ENCODE assay signal across 26 cellular contexts in the genomic region with DNA sequence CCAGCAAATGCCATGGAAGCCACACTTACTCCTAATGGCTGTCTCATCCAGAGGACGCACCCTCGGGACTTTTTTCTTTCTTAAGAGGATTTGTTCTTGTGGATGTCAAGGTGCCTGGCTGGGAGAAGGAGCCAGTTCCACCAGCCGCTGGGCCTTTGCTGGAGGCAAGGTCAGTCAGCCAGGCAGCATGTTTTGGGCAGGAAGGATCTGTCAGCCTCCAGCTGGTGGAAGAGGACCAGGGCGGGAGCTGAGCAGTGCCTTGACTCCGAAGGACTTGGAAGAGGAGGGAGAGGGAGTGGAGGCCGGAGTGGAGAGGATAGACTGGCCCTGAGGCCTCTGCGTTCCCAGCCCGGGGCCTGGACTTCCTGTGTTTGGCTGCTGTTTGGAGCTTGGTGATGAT. TPM values are rescaled to one million over a fixed set of nuclear protein-coding genes. Genes with fewer than 3 reads are reported as not detected.
A peak's percentile ranks its signal among the peaks of the same experiment; 100 is the strongest.
DNase-seq lines count a peak whose midpoint lies in the region; FAIRE-seq and TF ChIP-seq lines count a peak whose summit lies in the region.
"Had no signal": no experiment of that assay in that cellular context is flagged by ENCODE, and none has a peak within 500 bp of the region (broad histone marks: within the 10 kb centered on the region; RNA-seq: fewer than 3 reads in every experiment).

No MANE protein-coding gene starts in this region.

- H3K9me3 Mint-ChIP-seq in activated naive CD4-positive, alpha-beta T cell treated with anti-CD3 and anti-CD28 coated beads for 36 hours, result no peaks in the 10 kb centered on the region

- no peaks in the 10 kb centered on the region for H4K20me1 ChIP-seq in H1 (replicated peaks in 1 of 2; ENCODE audit: control insufficient read depth in 1 of 2, insufficient read depth in 2 of 2, low read length in 2 of 2)
- H4K20me1 ChIP-seq: BLaER1 had no signal

- H4K91ac ChIP-seq in H1 (replicated peaks; ENCODE audit: insufficient read length, low read length) (no peak overlapping the region), neuronal stem cell (ENCODE audit: low read depth, low read length, poor library complexity) (no peak overlapping the region)

- no peak overlapping the region for H2AFZ ChIP-seq in H1 (ENCODE audit: low read length)
- H2AFZ ChIP-seq in neuronal stem cell (ENCODE audit: low read length), result no peak overlapping the region

- H3K27ac ChIP-seq in H1 (ENCODE audit: low read depth, low read length), result no peak overlapping the region
- H3K27ac ChIP-seq in neuronal stem cell (replicated peaks; ENCODE audit: low read length), result no peak overlapping the region
- H3K27ac ChIP-seq: 22Rv1, A549, BLaER1 had no signal

- H3K9ac ChIP-seq in H1 (replicated peaks in 1 of 4; ENCODE audit: extremely low read depth in 1 of 4, low read depth in 3 of 4, low read length in 3 of 4) (no peak overlapping the region), neuronal stem cell (ENCODE audit: low read depth, low read length, poor library complexity) (no peak overlapping the region)
- H3K9ac ChIP-seq: BLaER1 had no signal

- CTCF ChIA-PET in H1 (lab: Charles Lee; ENCODE audit: partially characterized antibody), result interaction anchor here (0.5 kb wide), 1 partner anchor 86 kb away, joined by 3 read pairs; no protein-coding TSS in a partner anchor
- CTCF ChIA-PET in activated naive CD4-positive, alpha-beta T cell treated with anti-CD3 and anti-CD28 coated beads for 36 hours (lab: Charles Lee), result no interaction called here

- no peak for TF ChIP-seq RAD21 in H1 (IDR thresholded peaks at IDR 0.05 in 1 of 2, conservative IDR thresholded peaks at IDR 0.05 in 1 of 2; ENCODE audit: low read depth in 2 of 2, low read length in 2 of 2)

- H3K4me3 ChIP-seq in H1 (ENCODE audit: extremely low read depth in 1 of 4, insufficient read depth in 2 of 4, low read depth in 3 of 4, low read length in 4 of 4), result no peak overlapping the region
- no peak overlapping the region for H3K4me3 ChIP-seq in neuronal stem cell (ENCODE audit: low read length in 2 of 2)
- H3K4me3 ChIP-seq: A549, BLaER1, GM12878 had no signal

- no peak for DNase-seq in H1 (ENCODE audit: low read depth in 1 of 2, low spot score in 2 of 2)
- DNase-seq in islet precursor cell, result peak; percentile 57
- DNase-seq in neuronal stem cell (ENCODE audit: low spot score), result no peak
- DNase-seq in NCI-H2081 treated with DMSO at 0.1 percent for 48 hours (lab: John Stamatoyannopoulos, UW), result no peak
- no peak for DNase-seq in activated naive CD4-positive, alpha-beta T cell treated with anti-CD3 and anti-CD28 coated beads for 36 hours
- no peak for DNase-seq in hypothalamus (lab: John Stamatoyannopoulos, UW)
- DNase-seq: BE2C; C1 segment of cervical spinal cord; CD4-positive, CD25-positive, alpha-beta regulatory T cell; CD8-positive, alpha-beta memory T cell; COR-L47; DMS 273 treated with DMSO at 0.1 percent for 48 hours; DMS153; DMS53; DMS79; DND-41; EL; GDM1 had no signal

- H3K27me3 Mint-ChIP-seq in activated naive CD4-positive, alpha-beta T cell treated with anti-CD3 and anti-CD28 coated beads for 36 hours (ENCODE audit: low read depth), result no peaks in the 10 kb centered on the region
- H3K27me3 Mint-ChIP-seq: CD4-positive, CD25-positive, alpha-beta regulatory T cell; CD8-positive, alpha-beta memory T cell had no signal

- H3K4me1 Mint-ChIP-seq in activated naive CD4-positive, alpha-beta T cell treated with anti-CD3 and anti-CD28 coated beads for 36 hours (ENCODE audit: low read depth), result no peaks in the 10 kb centered on the region
- H3K4me1 Mint-ChIP-seq: CD14-positive monocyte; CD4-positive, alpha-beta memory T cell; CD4-positive, CD25-positive, alpha-beta regulatory T cell; CD8-positive, alpha-beta memory T cell had no signal

- TF ChIP-seq CTCF in H1 (IDR thresholded peaks at IDR 0.05; ENCODE audit: control extremely low read depth in 1 of 3, insufficient read depth in 1 of 3, low read depth in 1 of 3, low read length in 3 of 3), result no peak

- H3K14ac ChIP-seq in H1 (ENCODE audit: insufficient read length), result no peak overlapping the region
- H3K14ac ChIP-seq in neuronal stem cell (ENCODE audit: low read length), result peak overlapping the region; percentile 14

- H3K18ac ChIP-seq in H1 (ENCODE audit: extremely low read depth, low read length), result no peak overlapping the region
- peak overlapping the region; percentile 15 for H3K18ac ChIP-seq in neuronal stem cell (ENCODE audit: low read length)

- H2BK15ac ChIP-seq in H1 (ENCODE audit: low read length), result no peak overlapping the region
- H2BK15ac ChIP-seq in neuronal stem cell (ENCODE audit: low read length), result no peak overlapping the region

- H2BK5ac ChIP-seq in H1 (ENCODE audit: low read depth, low read length) (no peak overlapping the region), neuronal stem cell (ENCODE audit: low read length) (no peak overlapping the region)

- 0 out of 4 replicates have a peak, but pooled peaks cover 2% of the 10 kb centered on the region in 2 experiments for H3K9me3 ChIP-seq in H1 (ENCODE audit: insufficient read depth in 2 of 2, low read depth in 1 of 2, low read length in 1 of 2)
- H3K9me3 ChIP-seq in neuronal stem cell (replicated peaks in 1 of 2; ENCODE audit: control insufficient read depth in 2 of 2, insufficient read depth in 1 of 2, low read depth in 1 of 2, low read length in 2 of 2), result peaks cover 5% of the 10 kb centered on the region in 2 donors
- H3K9me3 ChIP-seq: BE2C had no signal

- no peak overlapping the region for H3K27ac Mint-ChIP-seq in activated naive CD4-positive, alpha-beta T cell treated with anti-CD3 and anti-CD28 coated beads for 36 hours
- H3K27ac Mint-ChIP-seq: CD4-positive, alpha-beta memory T cell; CD4-positive, CD25-positive, alpha-beta regulatory T cell had no signal

- H3K79me1 ChIP-seq in H1 (ENCODE audit: low read depth, low read length), result no peaks in the 10 kb centered on the region
- no peaks in the 10 kb centered on the region for H3K79me1 ChIP-seq in neuronal stem cell (ENCODE audit: low read depth, low read length)

- H3K79me2 ChIP-seq in H1 (ENCODE audit: control insufficient read depth in 1 of 2, insufficient read depth in 2 of 2, low read length in 2 of 2), result no peaks in the 10 kb centered on the region

- H3K36me3 ChIP-seq in H1 (ENCODE audit: control insufficient read depth in 2 of 4, insufficient read depth in 4 of 4, low read length in 3 of 4) (no peaks in the 10 kb centered on the region), neuronal stem cell (replicated peaks in 1 of 2; ENCODE audit: control insufficient read depth in 2 of 2, insufficient read depth in 2 of 2, low read length in 2 of 2) (no peaks in the 10 kb centered on the region)
- H3K36me3 ChIP-seq: BE2C, BLaER1 had no signal

- H3K23ac ChIP-seq in H1 (ENCODE audit: insufficient read length), result no peak overlapping the region
- H3K23ac ChIP-seq in neuronal stem cell (ENCODE audit: low read depth, low read length, poor library complexity), result no peak overlapping the region

- no peak overlapping the region for H4K5ac ChIP-seq in H1 (ENCODE audit: insufficient read length, low read depth, low read length)

- POLR2A ChIA-PET in H1 (lab: Charles Lee; ENCODE audit: partially characterized antibody), result no interaction called here

- H2BK120ac ChIP-seq in H1 (replicated peaks; ENCODE audit: low read depth, low read length), result no peak overlapping the region
- no peak overlapping the region for H2BK120ac ChIP-seq in neuronal stem cell (ENCODE audit: low read depth, low read length)

- H3K23me2 ChIP-seq in H1 (ENCODE audit: low read depth, low read length), result no peaks in the 10 kb centered on the region

- H4K8ac ChIP-seq in H1 (ENCODE audit: extremely low read depth, insufficient read depth, low read length), result no peak overlapping the region
- no peak overlapping the region for H4K8ac ChIP-seq in neuronal stem cell (ENCODE audit: low read depth, low read length)

- H2AK5ac ChIP-seq in H1 (ENCODE audit: low read depth, low read length) (no peak overlapping the region), neuronal stem cell (ENCODE audit: low read depth, low read length) (no peak overlapping the region)

- H3K36me3 Mint-ChIP-seq in activated naive CD4-positive, alpha-beta T cell treated with anti-CD3 and anti-CD28 coated beads for 36 hours (ENCODE audit: low read depth), result no peaks in the 10 kb centered on the region
- H3K36me3 Mint-ChIP-seq: CD14-positive monocyte; CD4-positive, alpha-beta memory T cell; CD4-positive, CD25-positive, alpha-beta regulatory T cell; CD8-positive, alpha-beta memory T cell had no signal

- intact Hi-C loops in activated naive CD4-positive, alpha-beta T cell treated with anti-CD3 and anti-CD28 coated beads for 36 hours (cut with micrococcal nuclease), result no loop called here

- no peak overlapping the region for H3K4me3 Mint-ChIP-seq in activated naive CD4-positive, alpha-beta T cell treated with anti-CD3 and anti-CD28 coated beads for 36 hours
- H3K4me3 Mint-ChIP-seq: CD14-positive monocyte; CD4-positive, alpha-beta memory T cell; CD4-positive, CD25-positive, alpha-beta regulatory T cell; CD8-positive, alpha-beta memory T cell had no signal

- H3K56ac ChIP-seq in H1 (replicated peaks; ENCODE audit: insufficient read length, low read depth, low read length), result no peak overlapping the region

- no peak overlapping the region for H2BK20ac ChIP-seq in H1 (ENCODE audit: low read length)

- TF ChIP-seq POLR2A in H1 (IDR thresholded peaks at IDR 0.05; ENCODE audit: control extremely low read depth in 1 of 2, low read depth in 2 of 2, low read length in 2 of 2), result no peak

- no peak for FAIRE-seq in H1 (lab: Jason Lieb, UNC)
- FAIRE-seq: A549, GM12878, GM12892, GM18507 had no signal

- 90% methylated on average over 8 of the region's 8 CpGs; no CpG with 5 or more reads in 1 of the 2 experiments for WGBS in H1 (ENCODE audit: extremely low coverage in 1 of 2, insufficient coverage in 1 of 2, insufficient read length in 1 of 2, insufficient replicate concordance in 2 of 2, low coverage in 1 of 2, low lambda C conversion rate in 2 of 2, missing lambda C conversion rate in 1 of 2), 2 experiments
- WGBS in neuronal stem cell (ENCODE audit: extremely low coverage in 2 of 2, insufficient read length in 2 of 2, insufficient replicate concordance in 1 of 2), 2 donors, result no CpG with 5 or more reads among the region's 8 CpGs

- TF ChIP-seq EP300 in H1 (IDR thresholded peaks at IDR 0.05; ENCODE audit: borderline replicate concordance in 1 of 2, low read depth in 2 of 2, low read length in 2 of 2), result no peak

- H3K4ac ChIP-seq in H1 (replicated peaks; ENCODE audit: insufficient read length, low read depth, low read length), result no peak overlapping the region
- no peak overlapping the region for H3K4ac ChIP-seq in neuronal stem cell (ENCODE audit: low read length)

- H3K4me2 ChIP-seq in H1 (ENCODE audit: insufficient read depth in 1 of 2, low read depth in 2 of 2, low read length in 2 of 2), result no peak overlapping the region
- H3K4me2 ChIP-seq in neuronal stem cell (ENCODE audit: insufficient read depth, low read length, poor library complexity, severe bottlenecking), result no peak overlapping the region
- H3K4me2 ChIP-seq: A549, BLaER1 had no signal

- 0 out of 2 replicates have a peak overlapping the region, but pooled peaks have one; percentile 9 for H2BK12ac ChIP-seq in H1 (ENCODE audit: low read depth, low read length)
- no peak overlapping the region for H2BK12ac ChIP-seq in neuronal stem cell (ENCODE audit: low read length)

- H3K27me3 ChIP-seq in H1 (replicated peaks in 1 of 4; ENCODE audit: control insufficient read depth in 3 of 4, extremely low read depth in 1 of 4, insufficient read depth in 3 of 4, low read length in 3 of 4), result no peaks in the 10 kb centered on the region; a peak in 1 of 7 replicates
- no peaks in the 10 kb centered on the region for H3K27me3 ChIP-seq in neuronal stem cell (ENCODE audit: control insufficient read depth in 3 of 3, insufficient read depth in 3 of 3, low read depth in 1 of 3, low read length in 3 of 3)
- H3K27me3 ChIP-seq: BE2C, BLaER1 had no signal

- H3K4me1 ChIP-seq in H1 (replicated peaks in 1 of 4; ENCODE audit: control insufficient read depth in 3 of 4, insufficient read depth in 4 of 4, low read length in 3 of 4) (no peaks in the 10 kb centered on the region), neuronal stem cell (ENCODE audit: control insufficient read depth in 2 of 2, insufficient read depth in 1 of 2, low read depth in 1 of 2, low read length in 2 of 2) (no peaks in the 10 kb centered on the region)
- H3K4me1 ChIP-seq: A549, BE2C, BLaER1 had no signal

RNA-seq across cellular contexts. Expression of a gene that starts 5.7 kb away (rescaled TPM):
- 4.4 TPM in 2 replicates for total RNA-seq in H1 (2021; fragmentation: NEBNext Ultra II Directional; extraction: Animal tissue kit (Norgen Biotek cat#: 25700))
- polyA plus RNA-seq in H1 (2011; rRNA removed), result 4.0 and 5.4 TPM in 2 replicates
- polyA plus RNA-seq in H1 (2011; cell fraction: cytosol; rRNA removed), result 5.9 TPM
- polyA plus RNA-seq in H1 (2011; cell fraction: nucleus; rRNA removed), result 8.7 TPM
- 3.1 to 4.7 TPM (median 4.4 TPM) in 4 replicates for polyA plus RNA-seq in H1 (2012, experiment 1 of 2)
- polyA plus RNA-seq in H1 (2012, experiment 2 of 2), result 1.0 TPM
- 2.4 TPM for polyA plus RNA-seq in H1 (2013, experiment 1 of 2)
- polyA plus RNA-seq in H1 (2013, experiment 2 of 2), result 2.8 TPM
- polyA minus RNA-seq in H1 (2011; rRNA and poly(A)+ RNA removed), result 11.7 and 16.5 TPM in 2 replicates
- polyA minus RNA-seq in H1 (2011; cell fraction: cytosol; rRNA and poly(A)+ RNA removed), result 4.3 TPM
- 20.9 TPM for polyA minus RNA-seq in H1 (2011; cell fraction: nucleus; rRNA and poly(A)+ RNA removed)
- polyA plus RNA-seq in neuronal stem cell (2013, experiment 1 of 2), result 0.98 TPM
- 0.93 TPM for polyA plus RNA-seq in neuronal stem cell (2013, experiment 2 of 2)
- total RNA-seq in activated naive CD4-positive, alpha-beta T cell treated with anti-CD3 and anti-CD28 coated beads for 36 hours, result not detected
- total RNA-seq: CD4-positive, alpha-beta memory T cell; CD4-positive, CD25-positive, alpha-beta regulatory T cell; CD8-positive, alpha-beta memory T cell; GM12878 had no signal
- polyA plus RNA-seq: A549; CD14-positive monocyte; CD4-positive, alpha-beta memory T cell; CD4-positive, CD25-positive, alpha-beta regulatory T cell; CD8-positive, alpha-beta memory T cell; GM12878 had no signal
